In the genomic region with DNA sequence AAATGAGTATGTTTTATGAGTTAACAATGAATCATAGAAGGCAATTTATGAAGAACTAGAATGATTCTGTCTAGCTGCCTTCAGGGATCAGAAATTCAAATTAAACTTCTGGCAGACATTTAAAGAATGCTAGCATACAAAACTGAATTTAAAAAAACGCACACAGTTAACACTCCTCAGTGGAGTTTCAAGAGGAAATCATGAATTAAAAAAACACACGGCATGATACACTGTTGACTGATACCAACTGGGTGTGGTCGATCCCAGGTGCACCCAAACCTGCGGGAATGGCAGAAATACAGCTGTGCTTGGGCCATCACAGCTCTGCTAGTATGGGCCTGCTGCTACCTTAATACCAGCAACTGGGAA, we compare ENCODE assay signal across 8 cellular contexts.
DNase-seq lines count a peak whose midpoint lies in the region; ATAC-seq, FAIRE-seq and TF ChIP-seq lines count a peak whose summit lies in the region.

No MANE protein-coding gene starts in this region.

- CTCF ChIA-PET in CD4-positive, alpha-beta memory T cell (lab: Charles Lee; ENCODE audit: partially characterized antibody): interaction anchor here (0.6 to 2.4 kb wide), 2 partner anchors 11 to 439 kb away, joined by 5 to 11 read pairs; no protein-coding TSS in a partner anchor
- CTCF ChIA-PET in mammary epithelial cell (lab: Charles Lee; ENCODE audit: low non-redundant PET): no interaction called here
- CTCF ChIA-PET in naive thymus-derived CD4-positive, alpha-beta T cell (lab: Charles Lee): interaction anchor here (0.6 to 1.5 kb wide), 3 partner anchors 19 to 245 kb away, joined by 3 to 7 read pairs (median 4); no protein-coding TSS in a partner anchor

- peaks cover 9% of the 10 kb centered on the region for H3K36me3 ChIP-seq in CD4-positive, alpha-beta memory T cell (ENCODE audit: insufficient read depth, low read length)
- H3K36me3 ChIP-seq in Loucy (ENCODE audit: insufficient read depth, low read length) (peaks cover 12% of the 10 kb centered on the region; the same call in 1 of the 2 replicates), mammary epithelial cell (ENCODE audit: insufficient read depth, low read length) (no peaks in the 10 kb centered on the region)
- H3K36me3 ChIP-seq in naive thymus-derived CD4-positive, alpha-beta T cell (ENCODE audit: control insufficient read depth in 2 of 3, insufficient read depth in 3 of 3, low read length in 3 of 3): peaks cover 0 to 21% (median 0%) of the 10 kb centered on the region in 3 experiments

- peak; percentile 20 for ATAC-seq in naive thymus-derived CD4-positive, alpha-beta T cell
- ATAC-seq in HG03457 (IDR thresholded peaks at IDR 0.05; ENCODE audit: unreplicated experiment) (no peak), HG03520 (IDR thresholded peaks at IDR 0.05; ENCODE audit: unreplicated experiment) (no peak), HG03354 (IDR thresholded peaks at IDR 0.05; ENCODE audit: poor library complexity, severe bottlenecking, unreplicated experiment) (no peak)

- intact Hi-C loops in CD4-positive, alpha-beta memory T cell (cut with micrococcal nuclease): no loop called here
- intact Hi-C loops in mammary epithelial cell (cut with micrococcal nuclease): loop anchor here (10.0 kb wide), 1 partner anchor 627 kb away; no protein-coding TSS in a partner anchor
- intact Hi-C loops in naive thymus-derived CD4-positive, alpha-beta T cell (cut with micrococcal nuclease): loop anchor here in 1 of 2 donors (1.0 kb wide), 1 partner anchor 8 kb away; no protein-coding TSS in a partner anchor

- H3K27ac Mint-ChIP-seq in CD4-positive, alpha-beta memory T cell: peak overlapping the region in 6 of 7 donors; percentile 62 to 97 (median 90)
- H3K27ac Mint-ChIP-seq in naive thymus-derived CD4-positive, alpha-beta T cell: peak overlapping the region in 5 of 9 donors; percentile 67 to 94 (median 91)

- no peaks in the 10 kb centered on the region for H3K27me3 Mint-ChIP-seq in CD4-positive, alpha-beta memory T cell
- peaks cover 0 to 1% (median 0%) of the 10 kb centered on the region in 5 donors for H3K27me3 Mint-ChIP-seq in naive thymus-derived CD4-positive, alpha-beta T cell

- peaks cover 0 to 99% (median 85%) of the 10 kb centered on the region in 4 donors for H3K4me1 Mint-ChIP-seq in CD4-positive, alpha-beta memory T cell
- peaks cover 64 to 100% (median 99%) of the 10 kb centered on the region in 7 donors for H3K4me1 Mint-ChIP-seq in naive thymus-derived CD4-positive, alpha-beta T cell

- H3K4me1 ChIP-seq in CD4-positive, alpha-beta memory T cell (ENCODE audit: insufficient read depth, low read length): peaks cover 98% of the 10 kb centered on the region
- H3K4me1 ChIP-seq in Loucy (ENCODE audit: insufficient read depth, low read length, poor library complexity, severe bottlenecking): peaks cover 61% of the 10 kb centered on the region
- peaks cover 51% of the 10 kb centered on the region for H3K4me1 ChIP-seq in mammary epithelial cell (ENCODE audit: insufficient read depth, low read length)
- peaks cover 52 to 90% of the 10 kb centered on the region in 2 donors for H3K4me1 ChIP-seq in naive thymus-derived CD4-positive, alpha-beta T cell (ENCODE audit: control insufficient read depth in 2 of 2, insufficient read depth in 2 of 2, low read length in 2 of 2)

- H3K9me3 Mint-ChIP-seq in CD4-positive, alpha-beta memory T cell: no peaks in the 10 kb centered on the region
- H3K9me3 Mint-ChIP-seq in naive thymus-derived CD4-positive, alpha-beta T cell: no peaks in the 10 kb centered on the region

- POLR2A ChIA-PET in CD4-positive, alpha-beta memory T cell (lab: Charles Lee; ENCODE audit: partially characterized antibody): interaction anchor here (0.6 to 1.8 kb wide), 2 partner anchors 8 to 30 kb away, joined by 3 to 7 read pairs; no protein-coding TSS in a partner anchor
- POLR2A ChIA-PET in naive thymus-derived CD4-positive, alpha-beta T cell (lab: Charles Lee): interaction anchor here (0.7 to 1.7 kb wide), 4 partner anchors 12 to 60 kb away, joined by 3 to 5 read pairs (median 4); no protein-coding TSS in a partner anchor

- no peak for TF ChIP-seq CTCF in Loucy (conservative IDR thresholded peaks at IDR 0.05; ENCODE audit: low read length)
- no peak for TF ChIP-seq CTCF in mammary epithelial cell (conservative IDR thresholded peaks at IDR 0.05 in 1 of 2, IDR thresholded peaks at IDR 0.05 in 1 of 2; ENCODE audit: extremely low read depth in 1 of 2, insufficient read depth in 1 of 2, low read depth in 1 of 2, low read length in 2 of 2)

- no TSS peak for BruUV-seq in mammary epithelial cell (replicated peaks; lab: Mats Ljungman, UMichigan)

- peak overlapping the region; percentile 50 for H3K27ac ChIP-seq in CD4-positive, alpha-beta memory T cell (ENCODE audit: low read depth, low read length)
- peak overlapping the region; percentile 98 for H3K27ac ChIP-seq in mammary epithelial cell (ENCODE audit: insufficient read depth, low read depth, low read length)
- H3K27ac ChIP-seq in naive thymus-derived CD4-positive, alpha-beta T cell (ENCODE audit: low read depth, low read length): peak overlapping the region; percentile 82

- in situ Hi-C loops in mammary epithelial cell (cut with MboI; ENCODE audit: low sequenced_read_pairs in 2 of 2): loop anchor here in 1 of 2 donors (25.0 kb wide), 1 partner anchor 530 kb away; a partner anchor contains a TSS

- H3K9me3 ChIP-seq in CD4-positive, alpha-beta memory T cell (ENCODE audit: control insufficient read depth in 1 of 2, low read length in 2 of 2): no peaks in the 10 kb centered on the region
- H3K9me3 ChIP-seq in Loucy (ENCODE audit: insufficient read depth, low read depth, low read length) (no peaks in the 10 kb centered on the region), mammary epithelial cell (replicated peaks; ENCODE audit: insufficient read depth, low read length) (no peaks in the 10 kb centered on the region)
- H3K9me3 ChIP-seq in naive thymus-derived CD4-positive, alpha-beta T cell (ENCODE audit: control insufficient read depth in 2 of 3, low read length in 3 of 3): no peaks in the 10 kb centered on the region

- peaks cover 26 to 52% of the 10 kb centered on the region in 2 donors for H3K36me3 Mint-ChIP-seq in CD4-positive, alpha-beta memory T cell
- peaks cover 8 to 19% (median 16%) of the 10 kb centered on the region in 5 donors for H3K36me3 Mint-ChIP-seq in naive thymus-derived CD4-positive, alpha-beta T cell

- H3K9ac ChIP-seq in Loucy (ENCODE audit: low read depth, low read length, poor library complexity, severe bottlenecking) (no peak overlapping the region), mammary epithelial cell (ENCODE audit: insufficient read depth, low read length) (peak overlapping the region; percentile 85)

- peak overlapping the region; percentile 21 to 24 for H3K4me3 ChIP-seq in CD4-positive, alpha-beta memory T cell (ENCODE audit: low read length in 2 of 2)
- H3K4me3 ChIP-seq in Loucy (ENCODE audit: low read length, poor library complexity, severe bottlenecking) (no peak overlapping the region), mammary epithelial cell (replicated peaks in 1 of 3; ENCODE audit: insufficient read depth in 1 of 3, low read depth in 2 of 3, low read length in 3 of 3) (peak overlapping the region in 2 of 3 experiments; percentile 16 to 43)
- H3K4me3 ChIP-seq in naive thymus-derived CD4-positive, alpha-beta T cell (ENCODE audit: low read length): peak overlapping the region; percentile 24

- H3K4me2 ChIP-seq in Loucy (ENCODE audit: low read depth, low read length, poor library complexity, severe bottlenecking) (peak overlapping the region; percentile 95), mammary epithelial cell (ENCODE audit: insufficient read depth, low read depth, low read length) (peak overlapping the region; percentile 78)

- no peaks in the 10 kb centered on the region for H3F3A ChIP-seq in Loucy (ENCODE audit: low read depth)

- no peaks in the 10 kb centered on the region for H3K27me3 ChIP-seq in CD4-positive, alpha-beta memory T cell (ENCODE audit: insufficient read depth, low read length)
- no peaks in the 10 kb centered on the region for H3K27me3 ChIP-seq in Loucy (ENCODE audit: insufficient read depth, low read length, poor library complexity, severe bottlenecking)
- H3K27me3 ChIP-seq in mammary epithelial cell (ENCODE audit: insufficient read depth, low read length): no peaks in the 10 kb centered on the region
- H3K27me3 ChIP-seq in naive thymus-derived CD4-positive, alpha-beta T cell (ENCODE audit: control insufficient read depth in 2 of 2, insufficient read depth in 2 of 2, low read length in 2 of 2): no peaks in the 10 kb centered on the region

- 5% methylated on average over 4 of the region's 4 CpGs for WGBS in mammary epithelial cell (ENCODE audit: low coverage, missing lambda C conversion rate)

- H2AFZ ChIP-seq in Loucy (ENCODE audit: low read length) (no peak overlapping the region), mammary epithelial cell (ENCODE audit: low read depth, low read length) (no peak overlapping the region)

- H4K20me1 ChIP-seq in Loucy (ENCODE audit: insufficient read depth, low read length, poor library complexity, severe bottlenecking) (peaks cover 50% of the 10 kb centered on the region), mammary epithelial cell (ENCODE audit: insufficient read depth, low read length) (no peaks in the 10 kb centered on the region)

- no peak for FAIRE-seq in GM19239 (lab: Jason Lieb, UNC)

- dilution Hi-C loops in mammary epithelial cell (cut with HindIII; ENCODE audit: low sequenced_read_pairs): loop anchor here (5.0 kb wide), 1 partner anchor 35 kb away; no protein-coding TSS in a partner anchor

- no peak for DNase-seq in CD4-positive, alpha-beta memory T cell
- DNase-seq in mammary epithelial cell (peak; percentile 89), GM19239 (ENCODE audit: insufficient read length, low spot score) (no peak)
- no peak for DNase-seq in naive thymus-derived CD4-positive, alpha-beta T cell

- no peaks in the 10 kb centered on the region for H3K9me2 ChIP-seq in Loucy (replicated peaks; ENCODE audit: low read depth, low read length)

- peak overlapping the region in 7 of 8 donors; percentile 64 to 85 (median 78) for H3K4me3 Mint-ChIP-seq in CD4-positive, alpha-beta memory T cell
- peak overlapping the region in 8 of 10 donors; percentile 47 to 87 (median 76) for H3K4me3 Mint-ChIP-seq in naive thymus-derived CD4-positive, alpha-beta T cell

- H3K79me2 ChIP-seq in Loucy (ENCODE audit: insufficient read depth, low read length): peaks cover 96% of the 10 kb centered on the region
- H3K79me2 ChIP-seq in mammary epithelial cell (ENCODE audit: insufficient read depth, low read length): peaks cover 93% of the 10 kb centered on the region
